In the genomic region with DNA sequence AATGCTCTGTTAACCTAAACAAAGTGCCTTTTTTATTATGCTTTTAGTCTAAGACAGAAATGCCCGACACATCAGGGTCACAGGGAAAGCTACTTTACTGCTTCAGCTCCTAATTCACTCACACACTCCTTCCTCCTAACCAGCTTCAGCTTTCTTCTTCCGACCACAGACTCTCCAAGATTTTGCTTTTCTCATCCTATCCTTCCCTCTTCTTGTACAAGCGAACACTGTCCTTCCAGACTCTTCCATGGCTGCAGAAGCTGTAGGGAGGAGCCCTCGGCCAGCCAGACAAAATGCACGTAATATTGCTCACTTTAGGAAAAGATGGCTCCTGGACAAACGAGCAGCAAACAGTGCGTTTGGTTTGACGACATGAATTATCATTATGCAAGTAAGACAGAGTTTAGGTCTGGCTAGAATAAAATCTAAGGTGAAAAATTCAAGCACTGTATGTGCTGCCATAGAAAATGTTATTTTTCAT, we compare ENCODE assay signal across 8 cellular contexts. TPM values are rescaled to one million over a fixed set of nuclear protein-coding genes. Genes with fewer than 3 reads are reported as not detected.
DNase-seq lines count a peak whose midpoint lies in the region; TF ChIP-seq lines count a peak whose summit lies in the region.

No MANE protein-coding gene starts in this region.

- no peak overlapping the region for H3K4me3 Mint-ChIP-seq in CD14-positive monocyte

- no peak for TF ChIP-seq CTCF in foreskin fibroblast (IDR thresholded peaks at IDR 0.05; ENCODE audit: low read depth, low read length)
- no peak for TF ChIP-seq CTCF in CD14-positive monocyte (IDR thresholded peaks at IDR 0.05)

- H3K27ac Mint-ChIP-seq in CD14-positive monocyte: no peak overlapping the region

- H3K4me1 Mint-ChIP-seq in CD14-positive monocyte: peaks cover 24% of the 10 kb centered on the region

- H3K27me3 Mint-ChIP-seq in CD14-positive monocyte (ENCODE audit: low read depth in 3 of 3): no peaks in the 10 kb centered on the region

- peak; percentile 53 to 58 for DNase-seq in AML-193 (lab: John Stamatoyannopoulos, UW)
- peak; percentile 59 for DNase-seq in HK-2 (ENCODE audit: unreplicated experiment)
- DNase-seq in SK-N-DZ (ENCODE audit: low spot score): peak; percentile 58
- peak in 1 of 2 donors; percentile 73 for DNase-seq in foreskin fibroblast
- DNase-seq in posterior cingulate gyrus: peak in 6 of 10 donors; percentile 32 to 89 (median 44)
- no peak for DNase-seq in CD14-positive monocyte (ENCODE audit: low spot score)
- DNase-seq in RKO (ENCODE audit: low spot score): no peak
- no peak for DNase-seq in AG08396 (ENCODE audit: low spot score)

- H3K4me3 ChIP-seq in foreskin fibroblast (ENCODE audit: low read depth in 1 of 2, low read length in 2 of 2): peak overlapping the region; percentile 31 to 54

- H3K36me3 Mint-ChIP-seq in CD14-positive monocyte: peaks cover 0 to under 1% of the 10 kb centered on the region in 2 donors

- intact Hi-C loops in posterior cingulate gyrus (cut with DNase I): loop anchor here (2.0 to 10.0 kb wide), 3 partner anchors 48 to 460 kb away; a partner anchor contains a TSS
- intact Hi-C loops in CD14-positive monocyte (cut with micrococcal nuclease): loop anchor here (2.0 to 10.0 kb wide), 7 partner anchors 47 to 450 kb away; a partner anchor contains a TSS

- no peaks in the 10 kb centered on the region for H3K9me3 Mint-ChIP-seq in CD14-positive monocyte

RNA-seq across cellular contexts. Expression of a gene that starts 47.5 kb away (rescaled TPM):
- 86.1 and 98.5 TPM in 2 replicates for polyA plus RNA-seq in SK-N-DZ (2014; cell fraction: cytosol; rRNA removed)
- polyA plus RNA-seq in SK-N-DZ (2014; cell fraction: nucleus; rRNA removed): 72.0 and 185 TPM in 2 replicates
- 10 to 100 TPM; 26.5 to 43.0 TPM for polyA plus RNA-seq in CD14-positive monocyte

Comparison
In these comparisons a context has a peak if more than half of its experiments do, and no peak if none do; other contexts are left out.
1. DNase-seq: peak in AML-193 (2 of 2), HK-2 (single experiment), SK-N-DZ (single experiment) and posterior cingulate gyrus (6 of 10); none in CD14-positive monocyte (single experiment), RKO (single experiment) and AG08396 (single experiment).